ENCODE assay signal across 6 cellular contexts in genomic region chr21:10471999-10472398, GRCh38. TPM values are rescaled to one million over a fixed set of nuclear protein-coding genes. Genes with fewer than 3 reads are reported as not detected.
"Had no signal": no experiment of that assay in that cellular context is flagged by ENCODE, and none has a peak within 500 bp of the region (broad histone marks: within the 10 kb centered on the region; RNA-seq: fewer than 3 reads in every experiment).

No MANE protein-coding gene starts in this region.

RNA-seq across cellular contexts. Expression of gene TPTE, which starts 49.4 kb away (rescaled TPM):
- total RNA-seq: GM23338, H1, H9, HepG2, HT-29 had no signal
- polyA plus RNA-seq: GM23338, H1, HepG2, IgD-negative memory B cell had no signal
